ENCODE assay signal across 1 cellular context in the genomic region with DNA sequence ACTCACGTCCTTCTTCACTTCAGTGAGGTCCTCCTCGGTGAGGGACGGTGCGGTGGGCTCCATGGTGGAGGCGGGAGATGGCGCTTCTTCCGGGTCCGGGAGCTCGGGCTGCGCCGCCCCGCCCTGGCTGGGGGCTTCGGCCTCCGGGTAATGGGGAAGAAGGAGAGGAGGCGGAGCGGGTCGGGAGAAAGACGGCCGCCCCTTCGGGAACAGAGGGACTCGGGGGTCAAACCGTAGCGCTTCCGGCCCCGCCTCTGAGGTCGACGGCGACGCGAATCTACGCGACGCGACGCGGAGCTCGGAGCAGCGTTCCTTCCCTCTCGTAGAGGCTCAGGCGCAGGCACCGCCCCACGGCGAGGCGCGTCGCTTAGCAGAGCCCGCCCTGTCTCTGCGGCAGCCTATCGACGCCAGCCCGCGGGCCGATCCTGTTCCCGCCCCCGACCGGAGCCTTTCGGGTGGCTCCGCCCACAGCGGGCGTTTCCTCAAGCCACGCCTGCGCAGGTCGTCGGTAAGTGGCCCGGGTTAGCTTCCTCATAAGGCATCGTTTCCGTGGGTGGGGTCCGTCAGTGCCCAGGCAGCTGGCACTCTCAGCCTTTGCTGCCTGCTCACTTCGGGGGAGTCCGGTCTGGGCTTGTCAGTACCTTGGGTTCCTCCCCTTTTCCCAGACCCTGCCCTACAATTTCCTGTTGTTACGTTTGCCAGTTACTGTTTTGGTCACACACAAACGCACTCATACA.
TF ChIP-seq lines count a peak whose summit lies in the region.

A gene (minus strand): TSS at position 343 of the 737 bp plus-strand sequence. CDS start 280 bp downstream, at position 63.

TF ChIP-seq in liver, 16 proteins besides CTCF, POLR2A, EP300 and RAD21 (continued from another document):
- TF ChIP-seq, protein P1, sequence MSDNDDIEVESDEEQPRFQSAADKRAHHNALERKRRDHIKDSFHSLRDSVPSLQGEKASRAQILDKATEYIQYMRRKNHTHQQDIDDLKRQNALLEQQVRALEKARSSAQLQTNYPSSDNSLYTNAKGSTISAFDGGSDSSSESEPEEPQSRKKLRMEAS (IDR thresholded peaks at IDR 0.05), result peak; percentile 62
- TF ChIP-seq EGR1 (IDR thresholded peaks at IDR 0.05; ENCODE audit: low read depth in 2 of 2), result peak in 1 of 2 donors; percentile 79
- TF ChIP-seq FOXA2 (IDR thresholded peaks at IDR 0.05), result peak; percentile 15
- TF ChIP-seq NR2F2 (IDR thresholded peaks at IDR 0.05), result peak; percentile 82
- TF ChIP-seq, protein P2, sequence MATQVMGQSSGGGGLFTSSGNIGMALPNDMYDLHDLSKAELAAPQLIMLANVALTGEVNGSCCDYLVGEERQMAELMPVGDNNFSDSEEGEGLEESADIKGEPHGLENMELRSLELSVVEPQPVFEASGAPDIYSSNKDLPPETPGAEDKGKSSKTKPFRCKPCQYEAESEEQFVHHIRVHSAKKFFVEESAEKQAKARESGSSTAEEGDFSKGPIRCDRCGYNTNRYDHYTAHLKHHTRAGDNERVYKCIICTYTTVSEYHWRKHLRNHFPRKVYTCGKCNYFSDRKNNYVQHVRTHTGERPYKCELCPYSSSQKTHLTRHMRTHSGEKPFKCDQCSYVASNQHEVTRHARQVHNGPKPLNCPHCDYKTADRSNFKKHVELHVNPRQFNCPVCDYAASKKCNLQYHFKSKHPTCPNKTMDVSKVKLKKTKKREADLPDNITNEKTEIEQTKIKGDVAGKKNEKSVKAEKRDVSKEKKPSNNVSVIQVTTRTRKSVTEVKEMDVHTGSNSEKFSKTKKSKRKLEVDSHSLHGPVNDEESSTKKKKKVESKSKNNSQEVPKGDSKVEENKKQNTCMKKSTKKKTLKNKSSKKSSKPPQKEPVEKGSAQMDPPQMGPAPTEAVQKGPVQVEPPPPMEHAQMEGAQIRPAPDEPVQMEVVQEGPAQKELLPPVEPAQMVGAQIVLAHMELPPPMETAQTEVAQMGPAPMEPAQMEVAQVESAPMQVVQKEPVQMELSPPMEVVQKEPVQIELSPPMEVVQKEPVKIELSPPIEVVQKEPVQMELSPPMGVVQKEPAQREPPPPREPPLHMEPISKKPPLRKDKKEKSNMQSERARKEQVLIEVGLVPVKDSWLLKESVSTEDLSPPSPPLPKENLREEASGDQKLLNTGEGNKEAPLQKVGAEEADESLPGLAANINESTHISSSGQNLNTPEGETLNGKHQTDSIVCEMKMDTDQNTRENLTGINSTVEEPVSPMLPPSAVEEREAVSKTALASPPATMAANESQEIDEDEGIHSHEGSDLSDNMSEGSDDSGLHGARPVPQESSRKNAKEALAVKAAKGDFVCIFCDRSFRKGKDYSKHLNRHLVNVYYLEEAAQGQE (IDR thresholded peaks at IDR 0.05), result peak; percentile 82
- TF ChIP-seq SP1 (IDR thresholded peaks at IDR 0.05), result peak; percentile 88
